Comparison of ENCODE assay signal across 1 cellular context in genomic region chr19:47483800-47484690, GRCh38.
TF ChIP-seq lines count a peak whose summit lies in the region.

Gene KPTN, minus strand, starts transcription at chr19:47484219. Its CDS starts 59 bp downstream, at chr19:47484160.

TF ChIP-seq in HepG2, 621 proteins besides CTCF, POLR2A, EP300 and RAD21 (continued from another document and continues in another):
- TF ChIP-seq SMARCE1 (IDR thresholded peaks at IDR 0.05; ENCODE audit: borderline replicate concordance): no peak
- peak; percentile 11; the same call in 1 of the 2 replicates for TF ChIP-seq DRAP1 (CRISPR knock-in tag; IDR thresholded peaks at IDR 0.05)
- peak; percentile 82; the same call in 1 of the 2 replicates for TF ChIP-seq NCOA1 (CRISPR knock-in tag; IDR thresholded peaks at IDR 0.05)
- TF ChIP-seq PRDM4 (CRISPR knock-in tag; IDR thresholded peaks at IDR 0.05; ENCODE audit: borderline replicate concordance): no peak
- 0 out of 2 replicates have a peak, but pooled peaks have one; percentile 35 for TF ChIP-seq ZBTB34 (CRISPR knock-in tag; IDR thresholded peaks at IDR 0.05)
- TF ChIP-seq CEBPG (CRISPR knock-in tag; IDR thresholded peaks at IDR 0.05): no peak
- TF ChIP-seq GATA4 (IDR thresholded peaks at IDR 0.05; ENCODE audit: borderline replicate concordance, low read depth): no peak
- TF ChIP-seq ZNF839 (CRISPR knock-in tag; IDR thresholded peaks at IDR 0.05; ENCODE audit: borderline replicate concordance): no peak
- TF ChIP-seq KLF9 (CRISPR knock-in tag; IDR thresholded peaks at IDR 0.05; ENCODE audit: low read depth): no peak
- TF ChIP-seq MED1 (CRISPR knock-in tag; IDR thresholded peaks at IDR 0.05): peak; percentile 40; the same call in 1 of the 2 replicates
- no peak for TF ChIP-seq HNRNPH1 (optimal IDR thresholded peaks at IDR 0.05; ENCODE audit: low read depth, low read length)
- TF ChIP-seq TEAD2 (CRISPR knock-in tag; IDR thresholded peaks at IDR 0.05): no peak
- peak; percentile 95 for TF ChIP-seq ZHX1 (CRISPR knock-in tag; IDR thresholded peaks at IDR 0.05; ENCODE audit: low read depth)
- TF ChIP-seq ZNF83 (CRISPR knock-in tag; IDR thresholded peaks at IDR 0.05; ENCODE audit: borderline replicate concordance): no peak; the same call in 1 of the 2 replicates
- TF ChIP-seq ZMYM3 (CRISPR knock-in tag; IDR thresholded peaks at IDR 0.05): peak; percentile 92
- TF ChIP-seq ZSCAN5A (CRISPR knock-in tag; IDR thresholded peaks at IDR 0.05; ENCODE audit: borderline replicate concordance): no peak
- no peak; the same call in 1 of the 2 replicates for TF ChIP-seq ZNF619 (CRISPR knock-in tag; IDR thresholded peaks at IDR 0.05)
- TF ChIP-seq TAF15 (IDR thresholded peaks at IDR 0.05; ENCODE audit: low read depth, low read length, poor library complexity, severe bottlenecking): no peak
- TF ChIP-seq TRAFD1 (CRISPR knock-in tag; IDR thresholded peaks at IDR 0.05; ENCODE audit: borderline replicate concordance): no peak; the same call in 1 of the 2 replicates
- TF ChIP-seq MAFK (conservative IDR thresholded peaks at IDR 0.05 in 1 of 2, IDR thresholded peaks at IDR 0.05 in 1 of 2; ENCODE audit: low read length in 2 of 2): no peak
- no peak for TF ChIP-seq ZBTB21 (CRISPR knock-in tag; IDR thresholded peaks at IDR 0.05)
- TF ChIP-seq REST (IDR thresholded peaks at IDR 0.05; ENCODE audit: borderline replicate concordance in 1 of 2, low read depth in 1 of 2, low read length in 2 of 2): peak in 1 of 2 experiments; percentile 50; a peak in 1 of 4 replicates
- 0 out of 2 replicates have a peak, but pooled peaks have one; percentile 25 for TF ChIP-seq UBTF (CRISPR knock-in tag; IDR thresholded peaks at IDR 0.05)
- no peak for TF ChIP-seq SIX1 (CRISPR knock-in tag; IDR thresholded peaks at IDR 0.05; ENCODE audit: borderline replicate concordance)
- TF ChIP-seq NFKB2 (CRISPR knock-in tag; IDR thresholded peaks at IDR 0.05; ENCODE audit: borderline replicate concordance): no peak; the same call in 1 of the 2 replicates
- TF ChIP-seq HOXA9 (CRISPR knock-in tag; IDR thresholded peaks at IDR 0.05; ENCODE audit: borderline replicate concordance): no peak
- no peak for TF ChIP-seq SNAPC2 (CRISPR knock-in tag; IDR thresholded peaks at IDR 0.05)
- peak; percentile 94; the same call in 1 of the 2 replicates for TF ChIP-seq IRF9 (CRISPR knock-in tag; IDR thresholded peaks at IDR 0.05; ENCODE audit: borderline replicate concordance)
- no peak for TF ChIP-seq ZBTB39 (CRISPR knock-in tag; IDR thresholded peaks at IDR 0.05)
- 0 out of 2 replicates have a peak, but pooled peaks have one; percentile 6 for TF ChIP-seq NR0B2 (CRISPR knock-in tag; IDR thresholded peaks at IDR 0.05)
- TF ChIP-seq SYNCRIP (IDR thresholded peaks at IDR 0.05; ENCODE audit: insufficient read depth, low read depth, low read length): no peak
- TF ChIP-seq U2AF2 (IDR thresholded peaks at IDR 0.05; ENCODE audit: low read depth, low read length): 0 out of 2 replicates have a peak, but pooled peaks have one; percentile 36
- no peak for TF ChIP-seq ZSCAN9 (CRISPR knock-in tag; IDR thresholded peaks at IDR 0.05; ENCODE audit: borderline replicate concordance)
- no peak for TF ChIP-seq CENPT (CRISPR knock-in tag; IDR thresholded peaks at IDR 0.05; ENCODE audit: low read depth)
- no peak for TF ChIP-seq PHB2 (IDR thresholded peaks at IDR 0.05; ENCODE audit: partially characterized antibody)
- TF ChIP-seq IRF2 (CRISPR knock-in tag; IDR thresholded peaks at IDR 0.05): peak; percentile 46; the same call in 1 of the 2 replicates
- TF ChIP-seq ZNF879 (CRISPR knock-in tag; IDR thresholded peaks at IDR 0.05): no peak
- no peak for TF ChIP-seq ZNF17 (CRISPR knock-in tag; IDR thresholded peaks at IDR 0.05)
